Comparison of ENCODE assay signal across 8 cellular contexts in the genomic region with DNA sequence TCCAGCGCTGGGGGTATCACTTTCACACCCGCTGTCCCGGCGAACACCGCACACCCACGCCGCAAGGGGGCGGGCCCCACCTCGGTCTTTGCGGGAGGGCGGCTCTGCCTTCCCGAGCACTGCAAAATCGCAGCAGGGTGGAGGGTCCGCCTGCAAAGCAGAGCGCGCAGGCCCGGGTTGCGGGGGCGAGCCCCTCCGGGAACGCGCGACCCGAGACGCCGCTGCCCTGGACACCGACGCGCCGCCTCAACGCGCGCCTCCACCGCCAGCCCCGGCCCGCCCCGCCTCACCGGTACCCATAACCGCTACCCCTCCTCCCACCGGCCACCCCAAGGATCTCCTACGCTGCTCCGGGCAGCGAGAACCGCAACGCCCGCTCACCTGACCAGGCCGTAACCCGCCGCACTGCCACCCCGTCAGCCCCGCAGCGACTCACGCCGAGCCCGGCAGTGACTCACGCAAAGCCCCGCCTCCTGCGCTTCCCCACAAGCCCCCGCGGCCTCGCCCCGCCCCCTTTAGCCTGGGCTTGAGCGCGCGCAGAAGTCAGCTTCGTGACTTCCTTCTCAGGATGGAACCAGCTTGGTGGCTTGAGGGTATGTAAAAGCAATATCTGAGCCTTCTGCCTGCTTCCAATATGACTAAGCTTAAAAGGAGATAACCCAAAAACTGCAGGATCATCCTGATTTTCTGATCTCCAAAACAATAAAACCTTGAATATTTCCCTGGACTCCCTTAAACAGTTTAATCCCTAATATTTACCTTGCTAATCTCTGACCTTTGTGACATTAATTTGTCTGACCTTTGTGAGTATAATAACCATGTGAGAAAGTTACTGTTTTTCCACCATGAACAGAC. TPM values are rescaled to one million over a fixed set of nuclear protein-coding genes. Genes with fewer than 3 reads are reported as not detected.
DNase-seq lines count a peak whose midpoint lies in the region; ATAC-seq and TF ChIP-seq lines count a peak whose summit lies in the region.

A gene with protein sequence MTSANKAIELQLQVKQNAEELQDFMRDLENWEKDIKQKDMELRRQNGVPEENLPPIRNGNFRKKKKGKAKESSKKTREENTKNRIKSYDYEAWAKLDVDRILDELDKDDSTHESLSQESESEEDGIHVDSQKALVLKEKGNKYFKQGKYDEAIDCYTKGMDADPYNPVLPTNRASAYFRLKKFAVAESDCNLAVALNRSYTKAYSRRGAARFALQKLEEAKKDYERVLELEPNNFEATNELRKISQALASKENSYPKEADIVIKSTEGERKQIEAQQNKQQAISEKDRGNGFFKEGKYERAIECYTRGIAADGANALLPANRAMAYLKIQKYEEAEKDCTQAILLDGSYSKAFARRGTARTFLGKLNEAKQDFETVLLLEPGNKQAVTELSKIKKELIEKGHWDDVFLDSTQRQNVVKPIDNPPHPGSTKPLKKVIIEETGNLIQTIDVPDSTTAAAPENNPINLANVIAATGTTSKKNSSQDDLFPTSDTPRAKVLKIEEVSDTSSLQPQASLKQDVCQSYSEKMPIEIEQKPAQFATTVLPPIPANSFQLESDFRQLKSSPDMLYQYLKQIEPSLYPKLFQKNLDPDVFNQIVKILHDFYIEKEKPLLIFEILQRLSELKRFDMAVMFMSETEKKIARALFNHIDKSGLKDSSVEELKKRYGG (minus strand): TSS at position 460 of the 855 bp plus-strand sequence. CDS start 3,190 bp downstream, outside the sequence.

- no peaks in the 10 kb centered on the region for H3K27me3 ChIP-seq in hepatocyte

- no peaks in the 10 kb centered on the region for H3K36me3 ChIP-seq in hepatocyte (replicated peaks; ENCODE audit: insufficient read depth, low read depth)

- peak; percentile 80 for ATAC-seq in GM18502 (IDR thresholded peaks at IDR 0.05; ENCODE audit: poor library complexity, unreplicated experiment)
- peak; percentile 82 for ATAC-seq in HG02970 (IDR thresholded peaks at IDR 0.05; ENCODE audit: low FRiP score, unreplicated experiment)

- H4K20me1 ChIP-seq in hepatocyte (ENCODE audit: insufficient read depth, poor library complexity, severe bottlenecking) = no peaks in the 10 kb centered on the region

- DNase-seq in NCI-H1930 (lab: John Stamatoyannopoulos, UW) (peak; percentile 100), T-helper 9 cell (peak; percentile 97), astrocyte of the hippocampus (ENCODE audit: low read depth, low spot score) (peak; percentile 97), hepatocyte (ENCODE audit: low spot score) (peak; percentile 98), renal cortical epithelial cell (ENCODE audit: low read depth) (peak; percentile 85), cortex of kidney (lab: John Stamatoyannopoulos, UW) (no peak)

- TF ChIP-seq CTCF in hepatocyte (IDR thresholded peaks at IDR 0.05; ENCODE audit: poor library complexity) = peak; percentile 60

- WGBS in hepatocyte (ENCODE audit: low lambda C conversion rate, missing lambda C conversion rate) = 1% methylated on average over 14 of the region's 66 CpGs

- peak within 1 kb of the TSS; percentile 92 for H3K27ac ChIP-seq in hepatocyte

- no peaks in the 10 kb centered on the region for H3K9me3 ChIP-seq in hepatocyte (ENCODE audit: low read depth)

- peak within 1 kb of the TSS; percentile 92 for H3K4me2 ChIP-seq in hepatocyte

- peak within 1 kb of the TSS; percentile 83 for H2AFZ ChIP-seq in hepatocyte

- H3K4me1 ChIP-seq in hepatocyte (ENCODE audit: insufficient read depth) = peaks cover 5% of the 10 kb centered on the region

- no peaks in the 10 kb centered on the region for H3K9me2 ChIP-seq in hepatocyte (replicated peaks; ENCODE audit: insufficient read depth)

- H3K79me2 ChIP-seq in hepatocyte = peaks cover 48% of the 10 kb centered on the region

- H3K4me3 ChIP-seq in hepatocyte = peak within 1 kb of the TSS; percentile 72

RNA-seq across cellular contexts. Expression of the gene that starts here (rescaled TPM):
- 21.7 and 28.1 TPM in 2 replicates for total RNA-seq in hepatocyte
- 23.4 and 31.6 TPM in 2 replicates for polyA plus RNA-seq in hepatocyte
- 19.8 and 30.1 TPM in 2 replicates for total RNA-seq in renal cortical epithelial cell
